8 cellular contexts compared by ENCODE assay signal in genomic region chr22:23376256-23376655, GRCh38.
DNase-seq lines count a peak whose midpoint lies in the region; TF ChIP-seq lines count a peak whose summit lies in the region.

No MANE protein-coding gene starts in this region.

- H3K9me3 Mint-ChIP-seq in H9 (no peaks in the 10 kb centered on the region; a peak in 1 of 5 replicates), Calu3 (ENCODE audit: low read depth, unreplicated experiment) (no peaks in the 10 kb centered on the region)

- H2AK5ac ChIP-seq in H9 (ENCODE audit: insufficient read length, low read length), result no peak overlapping the region

- H3T11ph ChIP-seq in H9 (ENCODE audit: low read length), result no peak overlapping the region

- no peak overlapping the region for H3K14ac ChIP-seq in H9 (ENCODE audit: insufficient read depth, low read length)

- intact Hi-C loops in head of caudate nucleus (cut with DNase I) (no loop called here), Calu3 (cut with micrococcal nuclease; ENCODE audit: unreplicated experiment) (no loop called here)

- no peak overlapping the region for H3K27ac Mint-ChIP-seq in H9
- no peak overlapping the region for H3K27ac Mint-ChIP-seq in Calu3 (ENCODE audit: unreplicated experiment)

- POLR2A ChIA-PET in BJ (lab: Charles Lee), result no interaction called here

- no peaks in the 10 kb centered on the region for H3K9me3 ChIP-seq in H9 (ENCODE audit: control insufficient read depth, low read depth, low read length)

- H2BK120ac ChIP-seq in H9 (ENCODE audit: low read depth, low read length, poor library complexity, severe bottlenecking), result no peak overlapping the region

- H3K4me1 ChIP-seq in H9 (ENCODE audit: insufficient read depth, low read length), result no peaks in the 10 kb centered on the region

- no peak overlapping the region for H4K91ac ChIP-seq in H9 (ENCODE audit: insufficient read length, low read depth, low read length)

- BruUV-seq in Calu3 (replicated peaks; lab: Mats Ljungman, UMichigan), result no TSS peak

- no peak overlapping the region for H4K8ac ChIP-seq in H9 (replicated peaks; ENCODE audit: insufficient read length, low read depth, low read length)

- H2BK5ac ChIP-seq in H9 (ENCODE audit: insufficient read length, low read length), result no peak overlapping the region

- WGBS in H9 (ENCODE audit: extremely low coverage, insufficient read length, low lambda C conversion rate), result no CpG with 5 or more reads among the region's 6 CpGs

- H2AFZ ChIP-seq in H9 (ENCODE audit: low read length), result no peak overlapping the region

- no peak overlapping the region for H3K27ac ChIP-seq in H9 (ENCODE audit: insufficient read length, low read depth, low read length)

- no peaks in the 10 kb centered on the region for H3K23me2 ChIP-seq in H9 (ENCODE audit: insufficient read length, low read depth, low read length, poor library complexity, severe bottlenecking)

- no peak overlapping the region for H3K9ac ChIP-seq in H9 (ENCODE audit: extremely low read depth, insufficient read length, low read length)

- H3K18ac ChIP-seq in H9 (ENCODE audit: insufficient read length, low read depth, low read length), result no peak overlapping the region

- no peaks in the 10 kb centered on the region for H3K36me3 ChIP-seq in BJ (ENCODE audit: control insufficient read depth, insufficient read depth, low read length)

- H3K79me2 ChIP-seq in H9 (ENCODE audit: insufficient read depth, low read length), result no peaks in the 10 kb centered on the region

- H3K27me3 ChIP-seq in BJ (ENCODE audit: control insufficient read depth, insufficient read depth, low read length) (peaks cover 3% of the 10 kb centered on the region; the same call in 1 of the 2 replicates), H9 (ENCODE audit: insufficient read depth, low read length) (peaks cover 9% of the 10 kb centered on the region; the same call in 1 of the 2 replicates)

- H3K27me3 Mint-ChIP-seq in H9 (ENCODE audit: low read depth), result peaks cover 87% of the 10 kb centered on the region
- peaks cover 51% of the 10 kb centered on the region for H3K27me3 Mint-ChIP-seq in Calu3 (ENCODE audit: unreplicated experiment)

- H2BK12ac ChIP-seq in H9 (ENCODE audit: insufficient read length, low read depth, low read length), result no peak overlapping the region

- no peaks in the 10 kb centered on the region for H3K79me1 ChIP-seq in H9 (ENCODE audit: insufficient read depth, low read depth, low read length, poor library complexity, severe bottlenecking)

- H3K56ac ChIP-seq in H9 (ENCODE audit: insufficient read length, low read depth, low read length), result no peak overlapping the region

- no peak overlapping the region for H2BK20ac ChIP-seq in H9 (ENCODE audit: low read depth, low read length, poor library complexity, severe bottlenecking)

- no peak overlapping the region for H3K4me2 ChIP-seq in H9 (ENCODE audit: insufficient read depth, insufficient read length, low read length)

- H3K4me1 Mint-ChIP-seq in H9, result peaks cover 0 to 8% of the 10 kb centered on the region in 2 experiments; a peak in 1 of 4 replicates
- H3K4me1 Mint-ChIP-seq in Calu3 (ENCODE audit: low read depth, unreplicated experiment), result no peaks in the 10 kb centered on the region

- H3K23ac ChIP-seq in H9 (ENCODE audit: insufficient read length, low read depth, low read length), result no peak overlapping the region

- no peak overlapping the region for H3K4me3 ChIP-seq in BJ (ENCODE audit: low read depth, low read length)

- TF ChIP-seq CTCF in BJ (IDR thresholded peaks at IDR 0.05; ENCODE audit: insufficient read depth, low read depth, low read length) (peak; percentile 16; the same call in 1 of the 2 replicates), H9 (conservative IDR thresholded peaks at IDR 0.05) (peak; percentile 72), Calu3 (IDR thresholded peaks at IDR 0.05; ENCODE audit: unreplicated experiment) (no peak)

- CTCF ChIA-PET in BJ (lab: Yijun Ruan, JAX) (interaction anchor here (0.6 to 5.1 kb wide), 2 partner anchors 9 to 106 kb away, joined by 3 to 42 read pairs; no protein-coding TSS in a partner anchor), Calu3 (lab: Charles Lee) (no interaction called here)

- H3K4ac ChIP-seq in H9 (ENCODE audit: low read depth, low read length), result no peak overlapping the region

- H4K20me1 ChIP-seq in H9 (ENCODE audit: control insufficient read depth, insufficient read depth, insufficient read length), result no peaks in the 10 kb centered on the region

- H3K36me3 Mint-ChIP-seq in H9 (ENCODE audit: insufficient read depth in 1 of 3, low read depth in 3 of 3), result no peaks in the 10 kb centered on the region; a peak in 1 of 7 replicates
- no peaks in the 10 kb centered on the region for H3K36me3 Mint-ChIP-seq in Calu3 (ENCODE audit: insufficient read depth, unreplicated experiment)

- H3K4me3 Mint-ChIP-seq in H9 (no peak overlapping the region), Calu3 (ENCODE audit: low read depth, unreplicated experiment) (no peak overlapping the region)

- DNase-seq in BJ (ENCODE audit: low read depth), result no peak
- DNase-seq in H9, result peak; percentile 80
- peak; percentile 7 for DNase-seq in T follicular helper cell (ENCODE audit: low read depth)
- DNase-seq in iPS DF 19.7 (ENCODE audit: low read depth, low spot score), result peak; percentile 35
- no peak for DNase-seq in T-helper 9 cell
- DNase-seq in head of caudate nucleus, result no peak
- no peak for DNase-seq in Calu3
- no peak for DNase-seq in NCI-H187 treated with DMSO at 0.1 percent for 48 hours (lab: John Stamatoyannopoulos, UW)

- H4K5ac ChIP-seq in H9 (ENCODE audit: insufficient read length, low read depth, low read length), result no peak overlapping the region

- no peak overlapping the region for H2BK15ac ChIP-seq in H9 (ENCODE audit: low read depth, low read length)

Comparison
In these comparisons a context has a peak if more than half of its experiments do, and no peak if none do; other contexts are left out.
1. DNase-seq: peak in H9 (single experiment), T follicular helper cell (single experiment) and iPS DF 19.7 (single experiment); none in BJ (single experiment), T-helper 9 cell (single experiment), head of caudate nucleus (0 of 42), Calu3 (single experiment) and NCI-H187 treated with DMSO at 0.1 percent for 48 hours (single experiment).